In the genomic region with DNA sequence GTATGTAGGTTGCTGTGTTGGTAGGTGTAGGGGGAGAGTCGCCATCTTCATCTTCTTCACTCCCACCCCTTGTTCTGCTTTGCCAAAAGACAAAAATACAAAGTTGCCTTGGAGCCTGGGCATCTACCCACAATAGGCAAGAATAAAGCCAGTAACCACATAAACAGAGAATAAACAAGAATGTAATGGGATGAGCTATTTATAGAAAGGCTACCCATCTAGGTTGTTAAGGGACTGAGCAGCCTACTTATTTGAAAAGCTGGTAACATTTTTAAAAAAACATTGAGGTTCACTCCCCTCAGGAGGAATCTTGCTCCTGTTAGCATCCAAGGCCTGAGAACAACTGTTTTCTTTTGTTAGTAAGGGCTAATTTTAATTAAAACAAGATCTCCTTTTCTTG, we compare ENCODE assay signal across 15 cellular contexts.
DNase-seq lines count a peak whose midpoint lies in the region; ATAC-seq lines count a peak whose summit lies in the region.
"Had no signal": no experiment of that assay in that cellular context is flagged by ENCODE, and none has a peak within 500 bp of the region (broad histone marks: within the 10 kb centered on the region; RNA-seq: fewer than 3 reads in every experiment).

No MANE protein-coding gene starts in this region.

- H3K27me3 ChIP-seq in right cardiac atrium (ENCODE audit: control insufficient read depth, insufficient read depth) (no peaks in the 10 kb centered on the region), SJCRH30 (no peaks in the 10 kb centered on the region)

- H3K36me3 ChIP-seq in SJCRH30, result no peaks in the 10 kb centered on the region

- intact Hi-C loops in left ventricle myocardium superior (cut with micrococcal nuclease), result no loop called here
- intact Hi-C loops in right cardiac atrium (cut with DNase I), result no loop called here

- H3K27ac ChIP-seq in right cardiac atrium (ENCODE audit: low read length), result no peak overlapping the region
- H3K27ac ChIP-seq in SJCRH30, result no peak overlapping the region

- H3K4me1 ChIP-seq in right cardiac atrium (ENCODE audit: control insufficient read depth, insufficient read depth, low read length), result peaks cover 4% of the 10 kb centered on the region
- peaks cover 21% of the 10 kb centered on the region for H3K4me1 ChIP-seq in SJCRH30

- H3K4me3 ChIP-seq in right cardiac atrium (ENCODE audit: low read length) (no peak overlapping the region), SJCRH30 (no peak overlapping the region)

- 86% methylated on average over 1 of the region's 1 CpG for WGBS in right cardiac atrium

- no peaks in the 10 kb centered on the region for H3K9me3 ChIP-seq in right cardiac atrium (ENCODE audit: control insufficient read depth, low read length)
- no peaks in the 10 kb centered on the region for H3K9me3 ChIP-seq in SJCRH30 (replicated peaks)

- peak; percentile 38 for ATAC-seq in left ventricle myocardium superior
- ATAC-seq in right cardiac atrium, result no peak
- ATAC-seq in GM18861 (IDR thresholded peaks at IDR 0.05; ENCODE audit: unreplicated experiment), result no peak
- no peak for ATAC-seq in HG03432 (IDR thresholded peaks at IDR 0.05; ENCODE audit: unreplicated experiment)
- ATAC-seq: PC-3 had no signal

- DNase-seq in left ventricle myocardium superior (no peak), right cardiac atrium (no peak), LHCN-M2 (ENCODE audit: low read depth) (peak; percentile 52), fibroblast of gingiva (ENCODE audit: low read depth) (peak; percentile 63), SJCRH30 (no peak)
- no peak for DNase-seq in stimulated activated naive CD4-positive, alpha-beta T cell (lab: John Stamatoyannopoulos, UW)
- DNase-seq: CD8-positive, alpha-beta memory T cell; H7; NCI-H1436 treated with DMSO at 0.1 percent for 48 hours; NCI-H2081; NCI-H524; SHP77 treated with DMSO at 0.1 percent for 48 hours had no signal

Comparison
In these comparisons a context has a peak if more than half of its experiments do, and no peak if none do; other contexts are left out.
1. DNase-seq: peak in LHCN-M2 (single experiment) and fibroblast of gingiva (single experiment); none in left ventricle myocardium superior (single experiment), right cardiac atrium (0 of 3), SJCRH30 (0 of 2) and stimulated activated naive CD4-positive, alpha-beta T cell (0 of 6).